ENCODE assay signal across 8 cellular contexts in the genomic region with DNA sequence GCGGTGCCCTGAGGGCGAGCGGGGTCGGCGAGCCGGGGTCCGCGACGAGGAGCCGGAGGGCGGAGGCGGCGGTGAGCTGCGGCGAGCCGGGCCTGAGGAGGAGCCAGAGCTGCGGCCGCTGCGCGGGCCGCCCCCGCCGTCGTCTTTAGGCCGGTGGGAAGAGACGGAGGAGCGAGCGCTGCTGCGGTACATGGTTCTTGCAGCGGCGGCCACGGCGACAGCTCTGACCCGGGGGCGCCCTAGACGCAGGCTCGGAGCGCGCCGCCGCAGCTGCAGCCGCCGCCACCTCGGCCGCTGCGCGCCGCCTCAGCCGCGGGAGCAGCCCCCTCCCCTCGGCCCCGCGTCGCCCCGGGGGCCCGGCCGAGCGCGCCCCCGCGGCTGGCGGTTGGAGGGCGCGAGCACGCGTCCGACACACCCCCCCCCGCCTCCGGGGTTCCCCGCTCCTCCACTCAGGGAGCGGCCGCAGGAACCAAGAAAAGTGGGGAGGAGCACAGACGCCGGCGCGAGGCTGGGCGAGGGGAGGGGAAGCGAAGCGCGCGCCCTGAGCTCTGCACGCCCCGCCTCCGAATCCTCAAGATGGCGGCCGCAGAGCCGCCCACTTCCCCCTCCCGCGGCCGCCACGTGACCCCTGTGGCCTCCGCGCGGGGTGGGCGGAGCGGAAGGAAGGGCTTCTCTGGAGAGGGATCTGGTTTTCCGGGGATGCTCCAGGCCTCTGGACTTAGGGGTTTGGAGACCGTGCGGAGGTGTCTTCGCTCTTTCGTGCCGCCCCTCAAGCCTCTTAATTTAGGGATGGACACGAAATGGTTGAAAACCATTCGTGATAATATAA. TPM values are rescaled to one million over a fixed set of nuclear protein-coding genes. Genes with fewer than 3 reads are reported as not detected.
DNase-seq lines count a peak whose midpoint lies in the region; ATAC-seq, FAIRE-seq and TF ChIP-seq lines count a peak whose summit lies in the region.

A gene with protein sequence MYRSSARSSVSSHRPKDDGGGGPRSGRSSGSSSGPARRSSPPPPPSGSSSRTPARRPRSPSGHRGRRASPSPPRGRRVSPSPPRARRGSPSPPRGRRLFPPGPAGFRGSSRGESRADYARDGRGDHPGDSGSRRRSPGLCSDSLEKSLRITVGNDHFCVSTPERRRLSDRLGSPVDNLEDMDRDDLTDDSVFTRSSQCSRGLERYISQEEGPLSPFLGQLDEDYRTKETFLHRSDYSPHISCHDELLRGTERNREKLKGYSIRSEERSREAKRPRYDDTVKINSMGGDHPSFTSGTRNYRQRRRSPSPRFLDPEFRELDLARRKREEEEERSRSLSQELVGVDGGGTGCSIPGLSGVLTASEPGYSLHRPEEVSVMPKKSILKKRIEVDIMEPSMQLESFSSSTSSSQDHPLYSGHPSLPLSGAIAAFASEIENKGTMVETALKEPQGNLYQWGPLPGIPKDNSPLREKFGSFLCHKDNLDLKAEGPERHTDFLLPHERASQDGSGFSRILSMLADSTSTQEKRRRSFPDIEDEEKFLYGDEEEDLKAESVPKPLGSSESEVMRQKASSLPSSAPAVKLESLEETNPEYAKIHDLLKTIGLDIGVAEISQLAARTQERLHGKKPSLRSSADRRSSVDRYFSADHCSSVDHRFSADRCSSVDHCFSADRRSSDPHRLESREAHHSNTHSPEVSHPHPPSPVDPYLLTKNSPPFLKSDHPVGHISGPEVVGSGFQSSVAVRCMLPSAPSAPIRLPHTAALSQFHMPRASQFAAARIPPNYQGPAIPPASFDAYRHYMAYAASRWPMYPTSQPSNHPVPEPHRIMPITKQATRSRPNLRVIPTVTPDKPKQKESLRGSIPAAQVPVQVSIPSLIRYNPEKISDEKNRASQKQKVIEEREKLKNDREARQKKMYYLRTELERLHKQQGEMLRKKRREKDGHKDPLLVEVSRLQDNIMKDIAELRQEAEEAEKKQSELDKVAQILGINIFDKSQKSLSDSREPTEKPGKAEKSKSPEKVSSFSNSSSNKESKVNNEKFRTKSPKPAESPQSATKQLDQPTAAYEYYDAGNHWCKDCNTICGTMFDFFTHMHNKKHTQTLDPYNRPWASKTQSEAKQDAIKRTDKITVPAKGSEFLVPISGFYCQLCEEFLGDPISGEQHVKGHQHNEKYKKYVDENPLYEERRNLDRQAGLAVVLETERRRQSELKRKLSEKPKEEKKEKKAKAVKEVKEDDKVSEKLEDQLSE (N-terminal part only) (minus strand): TSS at position 474 of the 829 bp plus-strand sequence. CDS start 282 bp downstream, at position 192.

- H3K27ac ChIP-seq in pancreas (peak within 1 kb of the TSS; percentile 29 to 76 (median 61)), thyroid gland (peak within 1 kb of the TSS; percentile 37 to 80 (median 68))

- no peak for FAIRE-seq in pancreas (lab: Jason Lieb, UNC)

- H3K4me1 ChIP-seq in pancreas = peaks cover 7 to 15% (median 11%) of the 10 kb centered on the region in 3 donors
- H3K4me1 ChIP-seq in thyroid gland = peaks cover 15 to 25% of the 10 kb centered on the region in 2 donors

- H3K4me3 ChIP-seq in GM12865 (ENCODE audit: low read depth, low read length) = peak within 1 kb of the TSS; percentile 86
- H3K4me3 ChIP-seq in pancreas = peak within 1 kb of the TSS; percentile 42 to 87 (median 75)
- peak within 1 kb of the TSS; percentile 56 to 69 (median 68) for H3K4me3 ChIP-seq in thyroid gland (replicated peaks in 1 of 3)

- H3K36me3 ChIP-seq in pancreas = peaks cover 0 to 7% (median 0%) of the 10 kb centered on the region in 3 donors
- peaks cover 0 to 8% of the 10 kb centered on the region in 2 donors for H3K36me3 ChIP-seq in thyroid gland

- intact Hi-C loops in Right ventricle myocardium superior (cut with DNase I) = no loop called here
- intact Hi-C loops in pancreas (cut with DNase I) = no loop called here
- intact Hi-C loops in thyroid gland (cut with DNase I) = loop anchor here (10.0 kb wide), 2 partner anchors 55 to 135 kb away; a partner anchor contains a TSS

- DNase-seq in GM12865 (ENCODE audit: low read depth) (peak; percentile 98), NCI-H1436 (lab: John Stamatoyannopoulos, UW) (peak; percentile 97), SW480 (ENCODE audit: low spot score) (peak; percentile 93), Right ventricle myocardium superior (peak; percentile 98), pancreas (peak; percentile 95 to 98 (median 96)), thyroid gland (peak; percentile 97)
- peak; percentile 85 for DNase-seq in activated naive CD8-positive, alpha-beta T cell treated with anti-CD3 and anti-CD28 coated beads, Interleukin-2, amount 50 U/mL, for 16 hours (ENCODE audit: low read depth, low spot score)

- 0 to 1% methylated on average over 35 to 104 of the region's 104 CpGs for WGBS in pancreas, 2 donors
- 0 to 1% methylated on average over 11 to 14 of the region's 104 CpGs for WGBS in thyroid gland, 2 donors

- peak; percentile 92 for ATAC-seq in HG02798 (IDR thresholded peaks at IDR 0.05; ENCODE audit: poor library complexity, unreplicated experiment)
- ATAC-seq in Right ventricle myocardium superior (ENCODE audit: poor library complexity) = peak; percentile 98
- ATAC-seq in pancreas = peak; percentile 94 to 97 (median 96)

- TF ChIP-seq POLR2A in thyroid gland (IDR thresholded peaks at IDR 0.05) = peak in 1 of 2 donors; percentile 72

- no peak for TF ChIP-seq CTCF in GM12865 (IDR thresholded peaks at IDR 0.05; ENCODE audit: insufficient read depth, low read depth, low read length, missing control alignments)
- no peak for TF ChIP-seq CTCF in pancreas (IDR thresholded peaks at IDR 0.05)
- TF ChIP-seq CTCF in thyroid gland (IDR thresholded peaks at IDR 0.05) = no peak

- H3K9me3 ChIP-seq in pancreas = no peaks in the 10 kb centered on the region
- no peaks in the 10 kb centered on the region for H3K9me3 ChIP-seq in thyroid gland

- H3K27me3 ChIP-seq in pancreas = no peaks in the 10 kb centered on the region
- H3K27me3 ChIP-seq in thyroid gland = no peaks in the 10 kb centered on the region

RNA-seq across cellular contexts. Expression of the gene that starts here (rescaled TPM):
- total RNA-seq in Right ventricle myocardium superior (10.2 TPM), pancreas (10 to 100 TPM in 2 of 6 donors, 1 to 10 TPM in 4; 6.2 to 13.0 (median 8.7) TPM), thyroid gland (10 to 100 TPM; 32.4 to 84.6 (median 37.5) TPM)
- polyA plus RNA-seq in pancreas = 1 to 10 TPM; 6.2 to 9.4 TPM

Comparison
In these comparisons a context has a peak if more than half of its experiments do, and no peak if none do; other contexts are left out.
1. Peak in every context shown above with its lines: DNase-seq, ATAC-seq, H3K4me3 ChIP-seq and H3K27ac ChIP-seq.